ENCODE assay signal across 14 cellular contexts in genomic region chr6:159077123-159077522, GRCh38. TPM values are rescaled to one million over a fixed set of nuclear protein-coding genes. Genes with fewer than 3 reads are reported as not detected.
A peak's percentile ranks its signal among the peaks of the same experiment; 100 is the strongest.
DNase-seq lines count a peak whose midpoint lies in the region; ATAC-seq and TF ChIP-seq lines count a peak whose summit lies in the region.
"Had no signal": no experiment of that assay in that cellular context is flagged by ENCODE, and none has a peak within 500 bp of the region (broad histone marks: within the 10 kb centered on the region; RNA-seq: fewer than 3 reads in every experiment).

No MANE protein-coding gene starts in this region.

- no TSS peak for BruUV-seq in A673 (replicated peaks; lab: Mats Ljungman, UMichigan)

- peak; percentile 32 to 35 for ATAC-seq in activated naive CD4-positive, alpha-beta T cell treated with anti-CD3 and anti-CD28 coated beads, Interleukin-2, amount 50 U/mL, for 72 hours
- peak; percentile 80 to 81 for ATAC-seq in activated T-cell treated with anti-CD3 and anti-CD28 coated beads, Interleukin-2, amount 50 U/mL, for 4 hours
- peak; percentile 67 to 81 for ATAC-seq in naive thymus-derived CD8-positive, alpha-beta T cell
- peak; percentile 10 to 27 for ATAC-seq in stimulated activated naive B cell treated with anti-CD40 and anti-IgM and Interleukin-4, amounts not matched to agents 10 μg/mL and 1 μg/mL and 100 μg/mL, for 72 hours (replicated peaks)
- ATAC-seq in HG02840 (IDR thresholded peaks at IDR 0.05; ENCODE audit: low FRiP score, unreplicated experiment) = no peak
- ATAC-seq: mucosa of descending colon had no signal

- no peak overlapping the region for H3K27ac ChIP-seq in A673 (ENCODE audit: low read depth, low read length, poor library complexity, severe bottlenecking)

- POLR2A ChIA-PET in naive thymus-derived CD8-positive, alpha-beta T cell (lab: Charles Lee) = interaction anchor here (0.8 to 5.3 kb wide), 7 partner anchors 13 to 35 kb away, joined by 3 to 36 read pairs (median 5); partner anchors contain the start of gene TAGAP
- POLR2A ChIA-PET in A673 (lab: Charles Lee; ENCODE audit: low non-redundant PET) = no interaction called here

- no peak for DNase-seq in activated naive CD4-positive, alpha-beta T cell treated with anti-CD3 and anti-CD28 coated beads, Interleukin-2, amount 50 U/mL, for 72 hours (ENCODE audit: low spot score in 2 of 2)
- no peak for DNase-seq in activated naive CD4-positive, alpha-beta T cell (lab: John Stamatoyannopoulos, UW)
- DNase-seq in activated T-cell treated with anti-CD3 and anti-CD28 coated beads, Interleukin-2, amount 50 U/mL, for 4 hours = peak; percentile 50
- DNase-seq in naive thymus-derived CD8-positive, alpha-beta T cell = no peak
- no peak for DNase-seq in stimulated activated naive B cell treated with anti-CD40 and anti-IgM and Interleukin-4, amounts not matched to agents 10 μg/mL and 1 μg/mL and 100 μg/mL, for 72 hours
- DNase-seq in A673 (ENCODE audit: low spot score) = no peak
- DNase-seq in NCI-H748 treated with DMSO at 0.1 percent for 48 hours (lab: John Stamatoyannopoulos, UW) = no peak
- DNase-seq: EL, H7, mucosa of descending colon, NCI-H1092, NCI-H345, OCI-M1 had no signal

- peak overlapping the region in 1 of 2 donors; percentile 1 for H3K27ac Mint-ChIP-seq in activated naive CD4-positive, alpha-beta T cell treated with anti-CD3 and anti-CD28 coated beads, Interleukin-2, amount 50 U/mL, for 72 hours
- peak overlapping the region in 8 of 10 donors; percentile 53 to 83 (median 67) for H3K27ac Mint-ChIP-seq in naive thymus-derived CD8-positive, alpha-beta T cell
- H3K27ac Mint-ChIP-seq in stimulated activated naive B cell treated with anti-CD40 and anti-IgM and Interleukin-4, amounts not matched to agents 10 μg/mL and 1 μg/mL and 100 μg/mL, for 72 hours = peak overlapping the region; percentile 70

- no peak for TF ChIP-seq CTCF in A673 (conservative IDR thresholded peaks at IDR 0.05; ENCODE audit: low read depth, low read length)

- peaks cover 0 to 15% of the 10 kb centered on the region in 2 donors for H3K36me3 Mint-ChIP-seq in activated naive CD4-positive, alpha-beta T cell treated with anti-CD3 and anti-CD28 coated beads, Interleukin-2, amount 50 U/mL, for 72 hours
- H3K36me3 Mint-ChIP-seq in activated T-cell treated with anti-CD3 and anti-CD28 coated beads, Interleukin-2, amount 50 U/mL, for 4 hours (ENCODE audit: insufficient read depth) = no peaks in the 10 kb centered on the region
- H3K36me3 Mint-ChIP-seq in naive thymus-derived CD8-positive, alpha-beta T cell = no peaks in the 10 kb centered on the region
- H3K36me3 Mint-ChIP-seq in stimulated activated naive B cell treated with anti-CD40 and anti-IgM and Interleukin-4, amounts not matched to agents 10 μg/mL and 1 μg/mL and 100 μg/mL, for 72 hours = no peaks in the 10 kb centered on the region

- H3K4me1 ChIP-seq in A673 (ENCODE audit: insufficient read depth, low read length, poor library complexity, severe bottlenecking) = no peaks in the 10 kb centered on the region

- peaks cover 50% of the 10 kb centered on the region for H3K4me1 Mint-ChIP-seq in activated T-cell treated with anti-CD3 and anti-CD28 coated beads, Interleukin-2, amount 50 U/mL, for 4 hours (ENCODE audit: low read depth)
- peaks cover 36 to 67% (median 54%) of the 10 kb centered on the region in 4 donors for H3K4me1 Mint-ChIP-seq in naive thymus-derived CD8-positive, alpha-beta T cell
- H3K4me1 Mint-ChIP-seq in stimulated activated naive B cell treated with anti-CD40 and anti-IgM and Interleukin-4, amounts not matched to agents 10 μg/mL and 1 μg/mL and 100 μg/mL, for 72 hours = peaks cover 44 to 68% of the 10 kb centered on the region in 2 donors

- no peaks in the 10 kb centered on the region for H3K36me3 ChIP-seq in A673 (ENCODE audit: insufficient read depth, low read length, poor library complexity, severe bottlenecking)

- CTCF ChIA-PET in A673 (lab: Charles Lee) = no interaction called here

- H3K27me3 ChIP-seq in A673 (replicated peaks; ENCODE audit: insufficient read depth, low read depth, low read length, poor library complexity) = no peaks in the 10 kb centered on the region

- H3K9me3 ChIP-seq in A673 (ENCODE audit: low read depth, low read length, poor library complexity, severe bottlenecking) = no peaks in the 10 kb centered on the region
- H3K9me3 ChIP-seq: mucosa of descending colon had no signal

- H3K9me3 Mint-ChIP-seq in activated naive CD4-positive, alpha-beta T cell treated with anti-CD3 and anti-CD28 coated beads, Interleukin-2, amount 50 U/mL, for 72 hours = peaks cover 3 to 16% of the 10 kb centered on the region in 2 donors
- no peaks in the 10 kb centered on the region for H3K9me3 Mint-ChIP-seq in activated T-cell treated with anti-CD3 and anti-CD28 coated beads, Interleukin-2, amount 50 U/mL, for 4 hours
- no peaks in the 10 kb centered on the region for H3K9me3 Mint-ChIP-seq in naive thymus-derived CD8-positive, alpha-beta T cell
- no peaks in the 10 kb centered on the region for H3K9me3 Mint-ChIP-seq in stimulated activated naive B cell treated with anti-CD40 and anti-IgM and Interleukin-4, amounts not matched to agents 10 μg/mL and 1 μg/mL and 100 μg/mL, for 72 hours

- H3K4me3 Mint-ChIP-seq in activated T-cell treated with anti-CD3 and anti-CD28 coated beads, Interleukin-2, amount 50 U/mL, for 4 hours = peak overlapping the region; percentile 50
- H3K4me3 Mint-ChIP-seq in naive thymus-derived CD8-positive, alpha-beta T cell = peak overlapping the region; percentile 38 to 89 (median 64)
- peak overlapping the region; percentile 6 to 35 for H3K4me3 Mint-ChIP-seq in stimulated activated naive B cell treated with anti-CD40 and anti-IgM and Interleukin-4, amounts not matched to agents 10 μg/mL and 1 μg/mL and 100 μg/mL, for 72 hours

- intact Hi-C loops in A673 (cut with micrococcal nuclease; ENCODE audit: unreplicated experiment) = no loop called here

- no peak overlapping the region for H3K4me3 ChIP-seq in A673 (ENCODE audit: low read depth, low read length, poor library complexity, severe bottlenecking)
- H3K4me3 ChIP-seq: mucosa of descending colon had no signal

- no peaks in the 10 kb centered on the region for H3K27me3 Mint-ChIP-seq in activated T-cell treated with anti-CD3 and anti-CD28 coated beads, Interleukin-2, amount 50 U/mL, for 4 hours (ENCODE audit: low read depth)
- no peaks in the 10 kb centered on the region for H3K27me3 Mint-ChIP-seq in naive thymus-derived CD8-positive, alpha-beta T cell
- no peaks in the 10 kb centered on the region for H3K27me3 Mint-ChIP-seq in stimulated activated naive B cell treated with anti-CD40 and anti-IgM and Interleukin-4, amounts not matched to agents 10 μg/mL and 1 μg/mL and 100 μg/mL, for 72 hours

RNA-seq across cellular contexts. Expression of gene TAGAP, which starts 32.3 kb away (rescaled TPM):
- total RNA-seq in activated naive CD4-positive, alpha-beta T cell treated with anti-CD3 and anti-CD28 coated beads, Interleukin-2, amount 50 U/mL, for 72 hours = 10 to 100 TPM; 29.9 to 65.0 TPM
- 100 to 1,000 TPM; 120 to 132 (median 130) TPM for total RNA-seq in activated T-cell treated with anti-CD3 and anti-CD28 coated beads, Interleukin-2, amount 50 U/mL, for 4 hours
- 10 to 100 TPM; 54.5 to 56.9 TPM for total RNA-seq in naive thymus-derived CD8-positive, alpha-beta T cell
- 100 to 1,000 TPM in 1 of 3 donors, 10 to 100 TPM in 2; 97.4 to 111 (median 98.2) TPM for polyA plus RNA-seq in naive thymus-derived CD8-positive, alpha-beta T cell
- total RNA-seq in A673 (2021) = 0.11 TPM in 1 of 2 replicates, not detected in the other
- total RNA-seq: H7 had no signal

Comparison
In these comparisons a context has a peak if more than half of its experiments do, and no peak if none do; other contexts are left out.
1. RNA of gene TAGAP, which starts 32.3 kb away (total RNA-seq): 120 to 132 TPM in activated T-cell treated with anti-CD3 and anti-CD28 coated beads, Interleukin-2, amount 50 U/mL, for 4 hours, 29.9 to 65.0 TPM in activated naive CD4-positive, alpha-beta T cell treated with anti-CD3 and anti-CD28 coated beads, Interleukin-2, amount 50 U/mL, for 72 hours and 54.5 to 56.9 TPM in naive thymus-derived CD8-positive, alpha-beta T cell; 0.11 TPM in A673; every median in the first group is over 10 times any median in the second.
2. Peak in every context shown above with its lines, with median percentiles within 50 percentile points of each other: H3K4me3 Mint-ChIP-seq.